Comparison of ENCODE assay signal across 8 cellular contexts in genomic region chrX:28586891-28587635, GRCh38. TPM values are rescaled to one million over a fixed set of nuclear protein-coding genes. Genes with fewer than 3 reads are reported as not detected.
DNase-seq lines count a peak whose midpoint lies in the region; ATAC-seq lines count a peak whose summit lies in the region.

Gene IL1RAPL1 (plus strand): TSS chrX:28587446.

- no peak within 1 kb of the TSS for H3K9ac ChIP-seq in rectal smooth muscle tissue (ENCODE audit: low read length)

- DNase-seq in GM04503 (ENCODE audit: low read depth) (peak; percentile 21), SW480 (ENCODE audit: low spot score) (peak; percentile 12), left cardiac atrium (no peak)
- DNase-seq in activated CD8-positive, alpha-beta memory T cell treated with anti-CD3 and anti-CD28 coated beads, Interleukin-2, amount 50 U/mL, for 4 hours, result no peak
- no peak for DNase-seq in activated CD4-positive, CD25-positive, alpha-beta regulatory T cell treated with anti-CD3 and anti-CD28 coated beads, Interleukin-2, amount 50 U/mL, for 72 hours
- DNase-seq in effector memory CD4-positive, alpha-beta T cell, result no peak

- no peak within 1 kb of the TSS for H3K27ac ChIP-seq in rectal smooth muscle tissue (ENCODE audit: low read depth, low read length)
- H3K27ac ChIP-seq in effector memory CD4-positive, alpha-beta T cell (ENCODE audit: insufficient read depth, low read length, poor library complexity, severe bottlenecking), result no peak within 1 kb of the TSS

- H3K4me1 ChIP-seq in rectal smooth muscle tissue (ENCODE audit: control insufficient read depth, insufficient read depth, low read length), result no peaks in the 10 kb centered on the region
- H3K4me1 ChIP-seq in effector memory CD4-positive, alpha-beta T cell (ENCODE audit: control insufficient read depth, insufficient read depth, low read length, poor library complexity, severe bottlenecking), result no peaks in the 10 kb centered on the region

- ATAC-seq in left cardiac atrium, result peak; percentile 86 to 90
- no peak for ATAC-seq in GM21381 (IDR thresholded peaks at IDR 0.05; ENCODE audit: unreplicated experiment)

- intact Hi-C loops in left cardiac atrium (cut with DNase I), result no loop called here

- no peaks in the 10 kb centered on the region for H3K9me3 ChIP-seq in effector memory CD4-positive, alpha-beta T cell (ENCODE audit: control insufficient read depth, low read length)

- H3K27me3 ChIP-seq in rectal smooth muscle tissue (ENCODE audit: control insufficient read depth, insufficient read depth, low read length), result no peaks in the 10 kb centered on the region
- no peaks in the 10 kb centered on the region for H3K27me3 ChIP-seq in effector memory CD4-positive, alpha-beta T cell (replicated peaks; ENCODE audit: control insufficient read depth, insufficient read depth, low read length, poor library complexity, severe bottlenecking)

- peak within 1 kb of the TSS; percentile 54 for H3K4me3 ChIP-seq in rectal smooth muscle tissue (ENCODE audit: low read length)
- H3K4me3 ChIP-seq in effector memory CD4-positive, alpha-beta T cell (ENCODE audit: insufficient read depth, low read depth, low read length, poor library complexity, severe bottlenecking), result no peak within 1 kb of the TSS

- H3K36me3 ChIP-seq in rectal smooth muscle tissue (ENCODE audit: control insufficient read depth, insufficient read depth, low read length), result no peaks in the 10 kb centered on the region
- no peaks in the 10 kb centered on the region for H3K36me3 ChIP-seq in effector memory CD4-positive, alpha-beta T cell (ENCODE audit: control insufficient read depth, insufficient read depth, low read length)

RNA-seq across cellular contexts. Expression of gene IL1RAPL1, which starts in this region (rescaled TPM):
- 1 to 10 TPM; 1.6 to 1.7 TPM for total RNA-seq in left cardiac atrium

Comparison
In these comparisons a context has a peak if more than half of its experiments do, and no peak if none do; other contexts are left out.
1. DNase-seq: peak in GM04503 (single experiment) and SW480 (single experiment); none in left cardiac atrium (single experiment), activated CD8-positive, alpha-beta memory T cell treated with anti-CD3 and anti-CD28 coated beads, Interleukin-2, amount 50 U/mL, for 4 hours (single experiment), activated CD4-positive, CD25-positive, alpha-beta regulatory T cell treated with anti-CD3 and anti-CD28 coated beads, Interleukin-2, amount 50 U/mL, for 72 hours (single experiment) and effector memory CD4-positive, alpha-beta T cell (0 of 3).